In genomic region chr2:217993055-217993645, GRCh38 we compare ENCODE assay signal across 12 cellular contexts. TPM values are rescaled to one million over a fixed set of nuclear protein-coding genes. Genes with fewer than 3 reads are reported as not detected.
DNase-seq lines count a peak whose midpoint lies in the region; ATAC-seq, FAIRE-seq and TF ChIP-seq lines count a peak whose summit lies in the region.
"Had no signal": no experiment of that assay in that cellular context is flagged by ENCODE, and none has a peak within 500 bp of the region (broad histone marks: within the 10 kb centered on the region; RNA-seq: fewer than 3 reads in every experiment).

No MANE protein-coding gene starts in this region.

- no peak for TF ChIP-seq POLR2A in endothelial cell of umbilical vein (IDR thresholded peaks at IDR 0.05; ENCODE audit: low read depth, low read length)

- H3K4me1 ChIP-seq in Panc1 (ENCODE audit: control insufficient read depth, insufficient read depth, low read length): 0 out of 2 replicates have a peak, but pooled peaks cover 3% of the 10 kb centered on the region
- H3K4me1 ChIP-seq in endothelial cell of umbilical vein (ENCODE audit: control insufficient read depth, extremely low read depth, insufficient read depth, low read length): peaks cover 36% of the 10 kb centered on the region

- DNase-seq in Daoy (ENCODE audit: low read depth): peak; percentile 46
- no peak for DNase-seq in Panc1 (ENCODE audit: low read depth, low spot score)
- DNase-seq in endothelial cell of umbilical vein (ENCODE audit: low read depth, low spot score): peak; percentile 82
- DNase-seq in pulmonary artery endothelial cell (ENCODE audit: low read depth, low spot score): peak; percentile 67
- DNase-seq in Ammon's horn (ENCODE audit: low spot score): no peak
- DNase-seq in GM19240 (ENCODE audit: insufficient read length, low spot score): no peak
- DNase-seq in GM03348 (ENCODE audit: low spot score): no peak
- DNase-seq: occipital lobe had no signal

- no peaks in the 10 kb centered on the region for H4K20me1 ChIP-seq in endothelial cell of umbilical vein (replicated peaks; ENCODE audit: control insufficient read depth, extremely low read depth, insufficient read depth, low read length)

- in situ Hi-C loops in Panc1 (cut with HindIII; ENCODE audit: low pct_unique_long_range_greater_than_20kb, low sequenced_read_pairs): no loop called here

- H3K4me2 ChIP-seq in endothelial cell of umbilical vein (ENCODE audit: insufficient read depth, low read length): peak overlapping the region; percentile 48

- dilution Hi-C loops in endothelial cell of umbilical vein (cut with MboI; ENCODE audit: extremely low pct_ligation_motif_present, low sequenced_read_pairs): no loop called here

- H3K79me2 ChIP-seq in endothelial cell of umbilical vein (ENCODE audit: control insufficient read depth, insufficient read depth, low read length): no peaks in the 10 kb centered on the region

- no peaks in the 10 kb centered on the region for H3K36me3 ChIP-seq in Panc1 (ENCODE audit: control insufficient read depth, insufficient read depth, low read length)
- H3K36me3 ChIP-seq in endothelial cell of umbilical vein (ENCODE audit: control insufficient read depth in 2 of 2, extremely low read depth in 1 of 2, insufficient read depth in 2 of 2, low read length in 2 of 2): no peaks in the 10 kb centered on the region

- H3K27me3 ChIP-seq in Panc1 (ENCODE audit: control insufficient read depth, insufficient read depth, low read length) (peaks cover 9% of the 10 kb centered on the region; the same call in 1 of the 2 replicates), endothelial cell of umbilical vein (ENCODE audit: control insufficient read depth in 2 of 2, insufficient read depth in 2 of 2, low read length in 2 of 2) (no peaks in the 10 kb centered on the region)
- H3K27me3 ChIP-seq: BLaER1 treated with 17β-estradiol and CSF1 and Interleukin-3, amounts not matched to agents 10 nM and 100 nM had no signal

- no TSS peak for BruUV-seq in Panc1 (replicated peaks; lab: Mats Ljungman, UMichigan)
- BruUV-seq in endothelial cell of umbilical vein (replicated peaks; lab: Mats Ljungman, UMichigan): TSS peak; percentile 41

- no peak overlapping the region for H3K27ac ChIP-seq in Panc1 (ENCODE audit: low read length)
- peak overlapping the region; percentile 74 for H3K27ac ChIP-seq in endothelial cell of umbilical vein (ENCODE audit: insufficient read depth, low read depth, low read length)
- H3K27ac ChIP-seq: HL-60 had no signal

- peak; percentile 77 for FAIRE-seq in endothelial cell of umbilical vein (lab: Jason Lieb, UNC)
- FAIRE-seq: G401.6 had no signal

- peak overlapping the region; percentile 5 for H2AFZ ChIP-seq in endothelial cell of umbilical vein (ENCODE audit: low read depth, low read length)

- no peaks in the 10 kb centered on the region for H3K9me1 ChIP-seq in endothelial cell of umbilical vein (replicated peaks; ENCODE audit: control insufficient read depth, extremely low read depth, insufficient read depth, low read length)

- TF ChIP-seq CTCF in Panc1 (IDR thresholded peaks at IDR 0.05): no peak
- TF ChIP-seq CTCF in endothelial cell of umbilical vein (IDR thresholded peaks at IDR 0.05; ENCODE audit: extremely low read depth in 1 of 2, insufficient read depth in 1 of 2, low read depth in 1 of 2, low read length in 2 of 2): no peak

- peak overlapping the region; percentile 15 to 18; a peak in 3 of 4 replicates for H3K4me3 ChIP-seq in Panc1 (ENCODE audit: low read depth in 2 of 2, low read length in 2 of 2)
- peak overlapping the region in 1 of 3 experiments; percentile 59 for H3K4me3 ChIP-seq in endothelial cell of umbilical vein (replicated peaks in 1 of 3; ENCODE audit: insufficient read depth in 1 of 3, low read depth in 1 of 3, low read length in 3 of 3)
- H3K4me3 ChIP-seq: BLaER1 treated with 17β-estradiol and CSF1 and Interleukin-3, amounts not matched to agents 10 nM and 100 nM had no signal

- H3K9ac ChIP-seq in endothelial cell of umbilical vein (replicated peaks; ENCODE audit: extremely low read depth, insufficient read depth, low read length): peak overlapping the region; percentile 87

- intact Hi-C loops in Panc1 (cut with micrococcal nuclease; ENCODE audit: unreplicated experiment) (no loop called here), endothelial cell of umbilical vein (cut with micrococcal nuclease) (loop anchor here (1.0 kb wide), 4 partner anchors 17 to 204 kb away; no protein-coding TSS in a partner anchor)

- POLR2A ChIA-PET in Panc1 (lab: Charles Lee): no interaction called here
- POLR2A ChIA-PET in endothelial cell of umbilical vein (lab: Charles Lee): no interaction called here

- ATAC-seq in Panc1: peak; percentile 4; the same call in 1 of the 2 replicates
- ATAC-seq in GM18858 (IDR thresholded peaks at IDR 0.05; ENCODE audit: unreplicated experiment): no peak

- H3K9me3 ChIP-seq in Panc1 (ENCODE audit: control insufficient read depth, insufficient read depth, low read depth, low read length) (no peaks in the 10 kb centered on the region), endothelial cell of umbilical vein (replicated peaks; ENCODE audit: control insufficient read depth, insufficient read depth, low read length) (no peaks in the 10 kb centered on the region)
- H3K9me3 ChIP-seq: BLaER1 treated with 17β-estradiol and CSF1 and Interleukin-3, amounts not matched to agents 10 nM and 100 nM had no signal

- CTCF ChIA-PET in Panc1 (lab: Charles Lee): interaction anchor here (0.6 to 2.8 kb wide), 9 partner anchors 27 to 962 kb away, joined by 4 to 18 read pairs (median 6); no protein-coding TSS in a partner anchor
- CTCF ChIA-PET in endothelial cell of umbilical vein (lab: Charles Lee): interaction anchor here (0.6 to 6.8 kb wide), 41 partner anchors 9 to 282 kb away, joined by 3 to 196 read pairs (median 5); partner anchors contain the start of gene TNS1

TF ChIP-seq in endothelial cell of umbilical vein, 7 proteins besides CTCF, POLR2A, EP300 and RAD21:
- TF ChIP-seq MYC (IDR thresholded peaks at IDR 0.05; ENCODE audit: low read depth, low read length) (no peak), POLR2AphosphoS5 (IDR thresholded peaks at IDR 0.05; ENCODE audit: insufficient read depth, low read depth, low read length) (no peak), JUN (IDR thresholded peaks at IDR 0.05; ENCODE audit: borderline replicate concordance, insufficient read depth, insufficient read length, low read depth) (peak; percentile 86), FOS (IDR thresholded peaks at IDR 0.05; ENCODE audit: borderline replicate concordance, insufficient read depth, low read length) (peak; percentile 51), MAX (IDR thresholded peaks at IDR 0.05; ENCODE audit: insufficient read depth, insufficient read length) (no peak), GATA2 (IDR thresholded peaks at IDR 0.05; ENCODE audit: insufficient read depth, insufficient read length, low read depth, low read length) (peak; percentile 28), EZH2 (IDR thresholded peaks at IDR 0.05; ENCODE audit: borderline replicate concordance, low read depth, low read length, severe bottlenecking) (no peak)

RNA-seq across cellular contexts. Expression of gene TNS1, which starts 9.6 kb away (rescaled TPM):
- total RNA-seq in Daoy (2014; rRNA removed; shearing (Covaris generic)): 0.80 and 2.6 TPM in 2 replicates
- 0.49 TPM for total RNA-seq in Panc1 (2021; ENCODE audit: unreplicated experiment)
- 0.23 TPM for polyA plus RNA-seq in Panc1 (2012; ENCODE audit: insufficient read length)
- total RNA-seq in endothelial cell of umbilical vein: 35.6 and 52.1 TPM in 2 replicates
- 9.9 and 11.0 TPM in 2 replicates for polyA plus RNA-seq in endothelial cell of umbilical vein
- 10.3 and 11.1 TPM in 2 replicates for polyA plus RNA-seq in endothelial cell of umbilical vein (2011; cell fraction: cytosol; rRNA removed)
- polyA plus RNA-seq in endothelial cell of umbilical vein (2011; cell fraction: nucleus; rRNA removed): 32.1 and 41.7 TPM in 2 replicates
- polyA plus RNA-seq in endothelial cell of umbilical vein (2012): 14.4 and 16.5 TPM in 2 replicates
- 67.8 and 71.0 TPM in 2 replicates for polyA minus RNA-seq in endothelial cell of umbilical vein
- polyA minus RNA-seq in endothelial cell of umbilical vein (2011; cell fraction: cytosol; rRNA and poly(A)+ RNA removed): 1.9 TPM
- 48.7 and 57.9 TPM in 2 replicates for polyA minus RNA-seq in endothelial cell of umbilical vein (2011; cell fraction: nucleus; rRNA and poly(A)+ RNA removed)
- 26.2 and 30.4 TPM in 2 replicates for total RNA-seq in pulmonary artery endothelial cell

Comparison
In these comparisons a context has a peak if more than half of its experiments do, and no peak if none do; other contexts are left out.
1. DNase-seq: peak in Daoy (single experiment), endothelial cell of umbilical vein (single experiment) and pulmonary artery endothelial cell (single experiment); none in Panc1 (single experiment), Ammon's horn (single experiment), GM19240 (single experiment) and GM03348 (single experiment).